ENCODE assay signal across 11 cellular contexts in the genomic region with DNA sequence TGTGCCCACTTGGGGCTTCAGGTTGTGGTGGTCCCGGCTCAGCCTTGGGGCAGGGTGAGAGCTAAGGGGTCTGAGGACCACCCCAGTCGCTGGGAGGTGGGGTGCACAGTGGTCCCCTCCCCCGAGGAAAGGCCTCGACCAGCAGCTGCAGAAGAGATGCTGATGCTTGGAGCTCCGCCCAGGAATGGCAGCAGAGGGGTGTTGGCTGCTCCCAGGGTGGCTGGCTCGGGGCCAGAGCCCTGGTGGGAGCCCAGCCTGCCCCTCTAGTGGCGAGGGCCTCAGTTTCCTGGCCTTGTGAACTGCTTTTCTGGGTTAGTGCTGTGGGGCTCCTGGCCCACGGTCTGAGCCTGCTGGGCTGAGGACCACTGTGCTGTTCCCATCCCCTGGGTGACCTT. TPM values are rescaled to one million over a fixed set of nuclear protein-coding genes. Genes with fewer than 3 reads are reported as not detected.
DNase-seq lines count a peak whose midpoint lies in the region; ATAC-seq, FAIRE-seq and TF ChIP-seq lines count a peak whose summit lies in the region.
"Had no signal": no experiment of that assay in that cellular context is flagged by ENCODE, and none has a peak within 500 bp of the region (broad histone marks: within the 10 kb centered on the region; RNA-seq: fewer than 3 reads in every experiment).

No MANE protein-coding gene starts in this region.

- H3K9me3 Mint-ChIP-seq in brain (no peaks in the 10 kb centered on the region), chondrocyte (ENCODE audit: low read depth) (no peaks in the 10 kb centered on the region)
- H3K9me3 Mint-ChIP-seq in activated CD8-positive, alpha-beta memory T cell treated with anti-CD3 and anti-CD28 coated beads, Interleukin-2, amount 10 ng/mL, durations not matched to agents 7 days and 5 days (ENCODE audit: low read depth), result no peaks in the 10 kb centered on the region
- H3K9me3 Mint-ChIP-seq in activated CD8-positive, alpha-beta T cell treated with anti-CD3 and anti-CD28 coated beads, Interleukin-2, amount 10 ng/mL, durations not matched to agents 7 days and 5 days (ENCODE audit: insufficient read depth), result no peaks in the 10 kb centered on the region
- H3K9me3 Mint-ChIP-seq: activated CD4-positive, alpha-beta memory T cell treated with anti-CD3 and anti-CD28 coated beads, Interleukin-2, amount 10 ng/mL, durations not matched to agents 7 days and 5 days had no signal

- H3K4me2 ChIP-seq in A549 (peak overlapping the region; percentile 97), KMS-11 (peak overlapping the region; percentile 97)

- POLR2A ChIA-PET in A549 (lab: Yijun Ruan, JAX), result interaction anchor here (1.1 to 4.0 kb wide), 2 partner anchors 9 to 14 kb away, joined by 4 to 30 read pairs; no protein-coding TSS in a partner anchor
- POLR2A ChIA-PET in activated CD8-positive, alpha-beta T cell treated with anti-CD3 and anti-CD28 coated beads, Interleukin-2, amount 10 ng/mL, durations not matched to agents 7 days and 5 days (lab: Charles Lee), result interaction anchor here (0.7 to 7.5 kb wide), 3 partner anchors 9 to 322 kb away, joined by 3 to 53 read pairs (median 3); no protein-coding TSS in a partner anchor

- H3K27ac ChIP-seq in A549, result peak overlapping the region; percentile 83 to 91; a peak in 4 of 6 replicates
- H3K27ac ChIP-seq in KMS-11, result no peak overlapping the region
- H3K27ac ChIP-seq in mesodermal cell (ENCODE audit: low read depth, low read length, severe bottlenecking), result no peak overlapping the region

- no peaks in the 10 kb centered on the region for H3K79me2 ChIP-seq in KMS-11 (ENCODE audit: insufficient read depth, low read depth)

- H3K4me3 ChIP-seq in A549 (peak overlapping the region; percentile 66), KMS-11 (IDR thresholded peaks at IDR 0.05; ENCODE audit: insufficient read depth, low read depth, low read length) (no peak overlapping the region), mesodermal cell (ENCODE audit: extremely low read depth, insufficient read depth, low read length, poor library complexity, severe bottlenecking) (peak overlapping the region; percentile 73)

- no peak for TF ChIP-seq EP300 in A549 (IDR thresholded peaks at IDR 0.05)

- TF ChIP-seq RAD21 in A549 (conservative IDR thresholded peaks at IDR 0.05 in 1 of 2, IDR thresholded peaks at IDR 0.05 in 1 of 2), result no peak

- H3K9me3 ChIP-seq in A549, result no peaks in the 10 kb centered on the region
- H3K9me3 ChIP-seq in mesodermal cell (ENCODE audit: control insufficient read depth, low read length), result no peaks in the 10 kb centered on the region

- DNase-seq in A549 (ENCODE audit: low read depth in 1 of 2, low spot score in 1 of 2) (no peak), chondrocyte (ENCODE audit: low spot score) (no peak), medulla oblongata (ENCODE audit: extremely low spot score) (no peak)
- no peak for DNase-seq in activated CD8-positive, alpha-beta memory T cell treated with anti-CD3 and anti-CD28 coated beads, Interleukin-2, amount 10 ng/mL, durations not matched to agents 7 days and 5 days
- no peak for DNase-seq in activated CD8-positive, alpha-beta T cell treated with anti-CD3 and anti-CD28 coated beads, Interleukin-2, amount 10 ng/mL, durations not matched to agents 7 days and 5 days
- DNase-seq: activated CD4-positive, alpha-beta memory T cell treated with anti-CD3 and anti-CD28 coated beads, Interleukin-2, amount 10 ng/mL, durations not matched to agents 7 days and 5 days; effector CD8-positive, alpha-beta T cell; NCI-H510A treated with DMSO at 0.1 percent for 48 hours had no signal

- H3K9ac ChIP-seq in KMS-11, result peak overlapping the region; percentile 64; the same call in 1 of the 2 replicates

- no peak for TF ChIP-seq POLR2A in A549 (IDR thresholded peaks at IDR 0.05; ENCODE audit: low read length)

- ATAC-seq in A549, result peak in 1 of 2 experiments; percentile 3; a peak in 1 of 6 replicates
- ATAC-seq in activated CD8-positive, alpha-beta memory T cell treated with anti-CD3 and anti-CD28 coated beads, Interleukin-2, amount 10 ng/mL, durations not matched to agents 7 days and 5 days, result no peak
- no peak for ATAC-seq in activated CD8-positive, alpha-beta T cell treated with anti-CD3 and anti-CD28 coated beads, Interleukin-2, amount 10 ng/mL, durations not matched to agents 7 days and 5 days

- H3K4me3 Mint-ChIP-seq in brain (peak overlapping the region; percentile 82 to 89 (median 85)), chondrocyte (ENCODE audit: unreplicated experiment) (no peak overlapping the region)
- no peak overlapping the region for H3K4me3 Mint-ChIP-seq in activated CD8-positive, alpha-beta memory T cell treated with anti-CD3 and anti-CD28 coated beads, Interleukin-2, amount 10 ng/mL, durations not matched to agents 7 days and 5 days
- H3K4me3 Mint-ChIP-seq in activated CD8-positive, alpha-beta T cell treated with anti-CD3 and anti-CD28 coated beads, Interleukin-2, amount 10 ng/mL, durations not matched to agents 7 days and 5 days, result no peak overlapping the region
- H3K4me3 Mint-ChIP-seq: activated CD4-positive, alpha-beta memory T cell treated with anti-CD3 and anti-CD28 coated beads, Interleukin-2, amount 10 ng/mL, durations not matched to agents 7 days and 5 days had no signal

- H4K20me1 ChIP-seq in KMS-11 (ENCODE audit: insufficient read depth), result no peaks in the 10 kb centered on the region

- H3K27me3 ChIP-seq in KMS-11 (ENCODE audit: insufficient read depth, low read depth), result no peaks in the 10 kb centered on the region

- H3K4me1 ChIP-seq in A549, result peaks cover 32% of the 10 kb centered on the region
- H3K4me1 ChIP-seq in KMS-11 (ENCODE audit: low read depth, poor library complexity, severe bottlenecking), result peaks cover 17% of the 10 kb centered on the region
- peaks cover 16% of the 10 kb centered on the region for H3K4me1 ChIP-seq in mesodermal cell (ENCODE audit: control insufficient read depth, insufficient read depth, low read length, poor library complexity, severe bottlenecking)

- peaks cover 5% of the 10 kb centered on the region for H3K36me3 Mint-ChIP-seq in brain
- no peaks in the 10 kb centered on the region for H3K36me3 Mint-ChIP-seq in chondrocyte (ENCODE audit: low read depth)
- no peaks in the 10 kb centered on the region for H3K36me3 Mint-ChIP-seq in activated CD8-positive, alpha-beta memory T cell treated with anti-CD3 and anti-CD28 coated beads, Interleukin-2, amount 10 ng/mL, durations not matched to agents 7 days and 5 days
- H3K36me3 Mint-ChIP-seq in activated CD8-positive, alpha-beta T cell treated with anti-CD3 and anti-CD28 coated beads, Interleukin-2, amount 10 ng/mL, durations not matched to agents 7 days and 5 days (ENCODE audit: low read depth), result no peaks in the 10 kb centered on the region

- no peak overlapping the region for H2AFZ ChIP-seq in KMS-11 (ENCODE audit: low read depth)

- FAIRE-seq in A549 (lab: Jason Lieb, UNC), result no peak

- peak overlapping the region in 3 of 5 experiments; percentile 60 to 88 (median 75) for H3K27ac Mint-ChIP-seq in brain
- no peak overlapping the region for H3K27ac Mint-ChIP-seq in chondrocyte (ENCODE audit: unreplicated experiment)
- no peak overlapping the region for H3K27ac Mint-ChIP-seq in activated CD8-positive, alpha-beta memory T cell treated with anti-CD3 and anti-CD28 coated beads, Interleukin-2, amount 10 ng/mL, durations not matched to agents 7 days and 5 days
- no peak overlapping the region for H3K27ac Mint-ChIP-seq in activated CD8-positive, alpha-beta T cell treated with anti-CD3 and anti-CD28 coated beads, Interleukin-2, amount 10 ng/mL, durations not matched to agents 7 days and 5 days
- H3K27ac Mint-ChIP-seq: activated CD4-positive, alpha-beta memory T cell treated with anti-CD3 and anti-CD28 coated beads, Interleukin-2, amount 10 ng/mL, durations not matched to agents 7 days and 5 days had no signal

- no peaks in the 10 kb centered on the region for H3K27me3 Mint-ChIP-seq in brain
- no peaks in the 10 kb centered on the region for H3K27me3 Mint-ChIP-seq in chondrocyte (ENCODE audit: low read depth)
- peaks cover 41% of the 10 kb centered on the region for H3K27me3 Mint-ChIP-seq in activated CD8-positive, alpha-beta memory T cell treated with anti-CD3 and anti-CD28 coated beads, Interleukin-2, amount 10 ng/mL, durations not matched to agents 7 days and 5 days
- peaks cover 29% of the 10 kb centered on the region for H3K27me3 Mint-ChIP-seq in activated CD8-positive, alpha-beta T cell treated with anti-CD3 and anti-CD28 coated beads, Interleukin-2, amount 10 ng/mL, durations not matched to agents 7 days and 5 days (ENCODE audit: low read depth)

- WGBS in A549 (ENCODE audit: missing lambda C conversion rate), result 39% methylated on average over 5 of the region's 8 CpGs
- 80 to 81% methylated on average over 8 of the region's 8 CpGs for WGBS in mesodermal cell (ENCODE audit: insufficient coverage in 2 of 2), 2 experiments

- CTCF ChIA-PET in A549 (lab: Yijun Ruan, JAX), result interaction anchor here (0.6 to 5.2 kb wide), 12 partner anchors 8 to 321 kb away, joined by 3 to 37 read pairs (median 3); no protein-coding TSS in a partner anchor
- CTCF ChIA-PET in activated CD8-positive, alpha-beta memory T cell treated with anti-CD3 and anti-CD28 coated beads, Interleukin-2, amount 10 ng/mL, durations not matched to agents 7 days and 5 days (lab: Charles Lee), result interaction anchor here (1.5 to 2.1 kb wide), 3 partner anchors 12 to 15 kb away, joined by 4 to 7 read pairs (median 7); no protein-coding TSS in a partner anchor
- CTCF ChIA-PET in activated CD8-positive, alpha-beta T cell treated with anti-CD3 and anti-CD28 coated beads, Interleukin-2, amount 10 ng/mL, durations not matched to agents 7 days and 5 days (lab: Charles Lee), result interaction anchor here (1.9 kb wide), 1 partner anchor 14 kb away, joined by 5 read pairs; no protein-coding TSS in a partner anchor

- H3K4me1 Mint-ChIP-seq in brain (peaks cover 29% of the 10 kb centered on the region), chondrocyte (ENCODE audit: low read depth) (peaks cover 11% of the 10 kb centered on the region)
- peaks cover 3% of the 10 kb centered on the region for H3K4me1 Mint-ChIP-seq in activated CD8-positive, alpha-beta memory T cell treated with anti-CD3 and anti-CD28 coated beads, Interleukin-2, amount 10 ng/mL, durations not matched to agents 7 days and 5 days
- peaks cover 6% of the 10 kb centered on the region for H3K4me1 Mint-ChIP-seq in activated CD8-positive, alpha-beta T cell treated with anti-CD3 and anti-CD28 coated beads, Interleukin-2, amount 10 ng/mL, durations not matched to agents 7 days and 5 days (ENCODE audit: low read depth)

- TF ChIP-seq CTCF in A549 (IDR thresholded peaks at IDR 0.05), result no peak
- no peak for TF ChIP-seq CTCF in KMS-11 (conservative IDR thresholded peaks at IDR 0.05; ENCODE audit: low read depth, low read length)
- TF ChIP-seq CTCF in brain (conservative IDR thresholded peaks at IDR 0.05), result no peak
- TF ChIP-seq CTCF in chondrocyte (IDR thresholded peaks at IDR 0.05), result no peak

- H3K36me3 ChIP-seq in KMS-11 (ENCODE audit: insufficient read depth) (no peaks in the 10 kb centered on the region), mesodermal cell (ENCODE audit: control insufficient read depth, insufficient read depth, low read length) (peaks cover 13% of the 10 kb centered on the region)

RNA-seq across cellular contexts. Expression of gene DIPK1B, which starts 1.2 kb away (rescaled TPM):
- polyA plus RNA-seq in A549 (2011; rRNA removed) (6.7 and 8.8 TPM in 2 replicates), A549 (2017; fragmentation: RNase III; extraction: RNeasy Plus Mini Kit Qiagen cat#74134 plus additional on column Dnase treatment) (6.0 to 8.2 TPM (median 6.7 TPM) in 3 replicates), brain (ENCODE audit: insufficient read depth, low read depth, low replicate concordance) (35.5 TPM)
- 15.7 and 24.3 TPM in 2 replicates for polyA plus RNA-seq in A549 (2012; cell fraction: cytosol; rRNA removed)
- polyA plus RNA-seq in A549 (2012; cell fraction: nucleus; rRNA removed), result 36.4 and 49.4 TPM in 2 replicates
- 4.8 and 7.3 TPM in 2 replicates for polyA minus RNA-seq in A549 (2011; rRNA and poly(A)+ RNA removed)
- polyA plus RNA-seq in mesodermal cell (2013, experiment 1 of 2), result 89.9 TPM
- 67.3 TPM for polyA plus RNA-seq in mesodermal cell (2013, experiment 2 of 2)
- 8.2 to 9.2 TPM (median 8.5 TPM) in 3 replicates for total RNA-seq in chondrocyte
- total RNA-seq in activated CD8-positive, alpha-beta memory T cell treated with anti-CD3 and anti-CD28 coated beads, Interleukin-2, amount 10 ng/mL, durations not matched to agents 7 days and 5 days, result not detected
- total RNA-seq in activated CD8-positive, alpha-beta T cell treated with anti-CD3 and anti-CD28 coated beads, Interleukin-2, amount 10 ng/mL, durations not matched to agents 7 days and 5 days, result under 1 TPM in 1 of 2 experiments, not detected in 1; 0.16 TPM

RNA-seq across cellular contexts. Expression of gene AGPAT2, which starts 26.3 kb away (rescaled TPM):
- polyA plus RNA-seq in A549 (2011; rRNA removed) (32.3 and 38.6 TPM in 2 replicates), A549 (2017; fragmentation: RNase III; extraction: RNeasy Plus Mini Kit Qiagen cat#74134 plus additional on column Dnase treatment) (44.3 to 49.5 TPM (median 46.3 TPM) in 3 replicates), brain (ENCODE audit: insufficient read depth, low read depth, low replicate concordance) (42.6 TPM)
- 56.2 and 86.6 TPM in 2 replicates for polyA plus RNA-seq in A549 (2012; cell fraction: cytosol; rRNA removed)
- polyA plus RNA-seq in A549 (2012; cell fraction: nucleus; rRNA removed), result 85.4 and 94.9 TPM in 2 replicates
- 39.4 and 43.6 TPM in 2 replicates for polyA minus RNA-seq in A549 (2011; rRNA and poly(A)+ RNA removed)
- 30.0 TPM for polyA plus RNA-seq in mesodermal cell (2013, experiment 1 of 2)
- 23.8 TPM for polyA plus RNA-seq in mesodermal cell (2013, experiment 2 of 2)
- 23.4 to 39.8 TPM (median 39.1 TPM) in 3 replicates for total RNA-seq in chondrocyte
- total RNA-seq in activated CD8-positive, alpha-beta memory T cell treated with anti-CD3 and anti-CD28 coated beads, Interleukin-2, amount 10 ng/mL, durations not matched to agents 7 days and 5 days, result 10 to 100 TPM; 16.9 to 20.5 TPM
- 10 to 100 TPM; 32.7 to 33.7 TPM for total RNA-seq in activated CD8-positive, alpha-beta T cell treated with anti-CD3 and anti-CD28 coated beads, Interleukin-2, amount 10 ng/mL, durations not matched to agents 7 days and 5 days

RNA-seq across cellular contexts. Expression of gene LCN10, which starts 29.2 kb away (rescaled TPM):
- polyA plus RNA-seq in A549 (2011; rRNA removed), result not detected in 2 replicates
- polyA plus RNA-seq in A549 (2012; cell fraction: cytosol; rRNA removed), result not detected in 2 replicates
- not detected in 2 replicates for polyA plus RNA-seq in A549 (2012; cell fraction: nucleus; rRNA removed)
- polyA plus RNA-seq in A549 (2017; fragmentation: RNase III; extraction: RNeasy Plus Mini Kit Qiagen cat#74134 plus additional on column Dnase treatment), result not detected in 3 replicates
- not detected in 2 replicates for polyA minus RNA-seq in A549 (2011; rRNA and poly(A)+ RNA removed)
- polyA plus RNA-seq in brain (ENCODE audit: insufficient read depth, low read depth, low replicate concordance), result 3.5 TPM
- polyA plus RNA-seq in mesodermal cell (2013, experiment 1 of 2), result not detected
- not detected for polyA plus RNA-seq in mesodermal cell (2013, experiment 2 of 2)
- not detected in 3 replicates for total RNA-seq in chondrocyte
- total RNA-seq in activated CD8-positive, alpha-beta memory T cell treated with anti-CD3 and anti-CD28 coated beads, Interleukin-2, amount 10 ng/mL, durations not matched to agents 7 days and 5 days, result under 1 TPM in 1 of 2 experiments, not detected in 1; 0.68 TPM
- 1 to 10 TPM; 1.8 to 2.4 TPM for total RNA-seq in activated CD8-positive, alpha-beta T cell treated with anti-CD3 and anti-CD28 coated beads, Interleukin-2, amount 10 ng/mL, durations not matched to agents 7 days and 5 days
- total RNA-seq: activated CD4-positive, alpha-beta memory T cell treated with anti-CD3 and anti-CD28 coated beads, Interleukin-2, amount 10 ng/mL, durations not matched to agents 7 days and 5 days had no signal

RNA-seq across cellular contexts. Expression of gene LCN6, which starts 34.8 kb away (rescaled TPM):
- polyA plus RNA-seq in A549 (2011; rRNA removed) (not detected in 2 replicates), A549 (2017; fragmentation: RNase III; extraction: RNeasy Plus Mini Kit Qiagen cat#74134 plus additional on column Dnase treatment) (not detected in 3 replicates), brain (ENCODE audit: insufficient read depth, low read depth, low replicate concordance) (not detected)
- not detected in 2 replicates for polyA plus RNA-seq in A549 (2012; cell fraction: cytosol; rRNA removed)
- not detected in 2 replicates for polyA plus RNA-seq in A549 (2012; cell fraction: nucleus; rRNA removed)
- not detected in 2 replicates for polyA minus RNA-seq in A549 (2011; rRNA and poly(A)+ RNA removed)
- polyA plus RNA-seq in mesodermal cell (2013, experiment 1 of 2), result not detected
- not detected for polyA plus RNA-seq in mesodermal cell (2013, experiment 2 of 2)
- not detected in 3 replicates for total RNA-seq in chondrocyte
- total RNA-seq in activated CD8-positive, alpha-beta memory T cell treated with anti-CD3 and anti-CD28 coated beads, Interleukin-2, amount 10 ng/mL, durations not matched to agents 7 days and 5 days, result not detected
- not detected for total RNA-seq in activated CD8-positive, alpha-beta T cell treated with anti-CD3 and anti-CD28 coated beads, Interleukin-2, amount 10 ng/mL, durations not matched to agents 7 days and 5 days

RNA-seq across cellular contexts. Expression of gene LCN8, which starts 44.5 kb away (rescaled TPM):
- not detected in 2 replicates for polyA plus RNA-seq in A549 (2011; rRNA removed)
- not detected in 2 replicates for polyA plus RNA-seq in A549 (2012; cell fraction: cytosol; rRNA removed)
- 0.05 TPM in 1 of 2 replicates, not detected in the other for polyA plus RNA-seq in A549 (2012; cell fraction: nucleus; rRNA removed)
- not detected in 3 replicates for polyA plus RNA-seq in A549 (2017; fragmentation: RNase III; extraction: RNeasy Plus Mini Kit Qiagen cat#74134 plus additional on column Dnase treatment)
- not detected in 2 replicates for polyA minus RNA-seq in A549 (2011; rRNA and poly(A)+ RNA removed)
- 0.34 TPM for polyA plus RNA-seq in brain (ENCODE audit: insufficient read depth, low read depth, low replicate concordance)
- not detected for polyA plus RNA-seq in mesodermal cell (2013, experiment 1 of 2)
- not detected for polyA plus RNA-seq in mesodermal cell (2013, experiment 2 of 2)
- total RNA-seq in chondrocyte, result not detected in 3 replicates
- total RNA-seq in activated CD8-positive, alpha-beta memory T cell treated with anti-CD3 and anti-CD28 coated beads, Interleukin-2, amount 10 ng/mL, durations not matched to agents 7 days and 5 days, result not detected
- not detected for total RNA-seq in activated CD8-positive, alpha-beta T cell treated with anti-CD3 and anti-CD28 coated beads, Interleukin-2, amount 10 ng/mL, durations not matched to agents 7 days and 5 days
- total RNA-seq: activated CD4-positive, alpha-beta memory T cell treated with anti-CD3 and anti-CD28 coated beads, Interleukin-2, amount 10 ng/mL, durations not matched to agents 7 days and 5 days had no signal

Comparison
In these comparisons a context has a peak if more than half of its experiments do, and no peak if none do; other contexts are left out.
1. H3K27ac ChIP-seq: peak in A549 (2 of 2); none in KMS-11 (single experiment) and mesodermal cell (single experiment).
2. H3K27ac Mint-ChIP-seq: peak in brain (3 of 5); none in chondrocyte (single experiment), activated CD8-positive, alpha-beta memory T cell treated with anti-CD3 and anti-CD28 coated beads, Interleukin-2, amount 10 ng/mL, durations not matched to agents 7 days and 5 days (single experiment) and activated CD8-positive, alpha-beta T cell treated with anti-CD3 and anti-CD28 coated beads, Interleukin-2, amount 10 ng/mL, durations not matched to agents 7 days and 5 days (single experiment).
3. H3K4me3 Mint-ChIP-seq: peak in brain (5 of 5); none in chondrocyte (single experiment), activated CD8-positive, alpha-beta memory T cell treated with anti-CD3 and anti-CD28 coated beads, Interleukin-2, amount 10 ng/mL, durations not matched to agents 7 days and 5 days (single experiment) and activated CD8-positive, alpha-beta T cell treated with anti-CD3 and anti-CD28 coated beads, Interleukin-2, amount 10 ng/mL, durations not matched to agents 7 days and 5 days (single experiment).